In the genomic region with DNA sequence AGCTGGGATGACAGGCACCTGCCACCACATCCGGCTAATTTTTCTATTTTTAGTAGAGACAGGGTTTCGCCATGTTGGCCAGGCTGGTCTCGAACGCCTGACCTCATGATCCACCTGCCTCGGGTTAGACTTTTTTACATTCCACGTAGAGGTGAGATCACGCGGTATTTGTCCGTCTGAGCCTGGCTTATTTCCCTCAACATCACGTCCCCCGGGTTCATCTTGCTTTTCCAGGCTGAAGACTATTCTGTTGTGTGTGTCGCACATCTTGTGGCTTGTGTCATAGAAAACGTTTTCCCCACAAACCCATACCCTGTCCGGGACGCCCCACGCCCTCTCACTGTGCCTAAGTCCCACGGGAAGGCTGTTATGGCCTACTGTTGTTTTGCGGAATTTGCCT, we compare ENCODE assay signal across 10 cellular contexts.
DNase-seq lines count a peak whose midpoint lies in the region; ATAC-seq and TF ChIP-seq lines count a peak whose summit lies in the region.
"Had no signal": no experiment of that assay in that cellular context is flagged by ENCODE, and none has a peak within 500 bp of the region (broad histone marks: within the 10 kb centered on the region; RNA-seq: fewer than 3 reads in every experiment).

No MANE protein-coding gene starts in this region.

- H3K27me3 Mint-ChIP-seq in IgD-negative memory B cell (peaks cover 14% of the 10 kb centered on the region), neural progenitor cell (ENCODE audit: insufficient read depth, low read depth) (peaks cover 5% of the 10 kb centered on the region)
- H3K27me3 Mint-ChIP-seq in activated T-helper 17 cell treated with anti-CD3 and anti-CD28 coated beads, Interleukin-2, amount 50 U/mL, for 72 hours, result peaks cover 11% of the 10 kb centered on the region
- H3K27me3 Mint-ChIP-seq: activated CD8-positive, alpha-beta memory T cell treated with anti-CD3 and anti-CD28 coated beads, Interleukin-2, amount 10 ng/mL, durations not matched to agents 7 days and 5 days had no signal

- TF ChIP-seq CTCF in neural progenitor cell (IDR thresholded peaks at IDR 0.05), result no peak

- no peaks in the 10 kb centered on the region for H4K20me1 ChIP-seq in BLaER1
- H4K20me1 ChIP-seq in neural progenitor cell (ENCODE audit: low read depth), result no peaks in the 10 kb centered on the region

- H3K36me3 Mint-ChIP-seq in IgD-negative memory B cell, result no peaks in the 10 kb centered on the region
- H3K36me3 Mint-ChIP-seq in activated T-helper 17 cell treated with anti-CD3 and anti-CD28 coated beads, Interleukin-2, amount 50 U/mL, for 72 hours (ENCODE audit: low read depth), result no peaks in the 10 kb centered on the region
- H3K36me3 Mint-ChIP-seq in neural progenitor cell, result no peaks in the 10 kb centered on the region

- peak overlapping the region; percentile 50 for H3K4me3 ChIP-seq in BLaER1
- H3K4me3 ChIP-seq in neural progenitor cell, result no peak overlapping the region

- DNase-seq in neural progenitor cell (ENCODE audit: low spot score) (no peak), putamen (ENCODE audit: low spot score) (no peak), NCI-H2227 (lab: John Stamatoyannopoulos, UW; ENCODE audit: unreplicated experiment) (no peak)
- DNase-seq: activated CD8-positive, alpha-beta memory T cell treated with anti-CD3 and anti-CD28 coated beads, Interleukin-2, amount 10 ng/mL, durations not matched to agents 7 days and 5 days; NCI-H2171 treated with DMSO at 0.1 percent for 48 hours had no signal

- peaks cover 44% of the 10 kb centered on the region for H3K4me1 ChIP-seq in BLaER1
- peaks cover 13% of the 10 kb centered on the region for H3K4me1 ChIP-seq in neural progenitor cell

- H3K9ac ChIP-seq in BLaER1, result peak overlapping the region; percentile 59
- H3K9ac ChIP-seq in neural progenitor cell, result no peak overlapping the region

- peaks cover 9 to 11% (median 10%) of the 10 kb centered on the region in 3 donors for H3K4me1 Mint-ChIP-seq in IgD-negative memory B cell
- H3K4me1 Mint-ChIP-seq in activated T-helper 17 cell treated with anti-CD3 and anti-CD28 coated beads, Interleukin-2, amount 50 U/mL, for 72 hours, result peaks cover 12% of the 10 kb centered on the region
- H3K4me1 Mint-ChIP-seq in neural progenitor cell, result peaks cover 17% of the 10 kb centered on the region

- H3K4me2 ChIP-seq in BLaER1 (peak overlapping the region; percentile 66), neural progenitor cell (no peak overlapping the region)

- H3K79me2 ChIP-seq in neural progenitor cell (ENCODE audit: low read depth), result no peaks in the 10 kb centered on the region

- peak overlapping the region in 1 of 3 donors; percentile 6 for H3K27ac Mint-ChIP-seq in IgD-negative memory B cell
- H3K27ac Mint-ChIP-seq in activated T-helper 17 cell treated with anti-CD3 and anti-CD28 coated beads, Interleukin-2, amount 50 U/mL, for 72 hours, result peak overlapping the region; percentile 11
- H3K27ac Mint-ChIP-seq in neural progenitor cell, result no peak overlapping the region
- H3K27ac Mint-ChIP-seq: activated CD8-positive, alpha-beta memory T cell treated with anti-CD3 and anti-CD28 coated beads, Interleukin-2, amount 10 ng/mL, durations not matched to agents 7 days and 5 days had no signal

- no peaks in the 10 kb centered on the region for H3K9me3 ChIP-seq in BLaER1
- no peaks in the 10 kb centered on the region for H3K9me3 ChIP-seq in neural progenitor cell (ENCODE audit: low read depth)

- peak; percentile 24 for ATAC-seq in GM19023 (IDR thresholded peaks at IDR 0.05; ENCODE audit: unreplicated experiment)
- no peak for ATAC-seq in activated T-helper 17 cell treated with anti-CD3 and anti-CD28 coated beads, Interleukin-2, amount 50 U/mL, for 72 hours (replicated peaks)
- ATAC-seq in HG03139 (IDR thresholded peaks at IDR 0.05; ENCODE audit: unreplicated experiment), result no peak
- ATAC-seq: activated CD8-positive, alpha-beta memory T cell treated with anti-CD3 and anti-CD28 coated beads, Interleukin-2, amount 10 ng/mL, durations not matched to agents 7 days and 5 days had no signal

- H3F3A ChIP-seq in neural progenitor cell (ENCODE audit: low read depth), result peaks cover 18% of the 10 kb centered on the region

- peaks cover 8% of the 10 kb centered on the region for H3K27me3 ChIP-seq in BLaER1
- H3K27me3 ChIP-seq in neural progenitor cell, result no peaks in the 10 kb centered on the region

- no peak overlapping the region for H2AFZ ChIP-seq in neural progenitor cell (replicated peaks)

- peak overlapping the region; percentile 80 for H3K27ac ChIP-seq in BLaER1
- H3K27ac ChIP-seq in neural progenitor cell, result no peak overlapping the region

- H3K9me3 Mint-ChIP-seq in IgD-negative memory B cell (peaks cover 5 to 7% (median 6%) of the 10 kb centered on the region in 3 donors), neural progenitor cell (peaks cover 2% of the 10 kb centered on the region)
- H3K9me3 Mint-ChIP-seq in activated T-helper 17 cell treated with anti-CD3 and anti-CD28 coated beads, Interleukin-2, amount 50 U/mL, for 72 hours, result no peaks in the 10 kb centered on the region

- no peaks in the 10 kb centered on the region for H3K36me3 ChIP-seq in BLaER1
- H3K36me3 ChIP-seq in neural progenitor cell, result no peaks in the 10 kb centered on the region

- H3K4me3 Mint-ChIP-seq in IgD-negative memory B cell, result peak overlapping the region; percentile 63 to 80 (median 70)
- H3K4me3 Mint-ChIP-seq in activated T-helper 17 cell treated with anti-CD3 and anti-CD28 coated beads, Interleukin-2, amount 50 U/mL, for 72 hours, result peak overlapping the region; percentile 61
- no peak overlapping the region for H3K4me3 Mint-ChIP-seq in neural progenitor cell
- H3K4me3 Mint-ChIP-seq: activated CD8-positive, alpha-beta memory T cell treated with anti-CD3 and anti-CD28 coated beads, Interleukin-2, amount 10 ng/mL, durations not matched to agents 7 days and 5 days had no signal
